19 cellular contexts compared by ENCODE assay signal in the genomic region with DNA sequence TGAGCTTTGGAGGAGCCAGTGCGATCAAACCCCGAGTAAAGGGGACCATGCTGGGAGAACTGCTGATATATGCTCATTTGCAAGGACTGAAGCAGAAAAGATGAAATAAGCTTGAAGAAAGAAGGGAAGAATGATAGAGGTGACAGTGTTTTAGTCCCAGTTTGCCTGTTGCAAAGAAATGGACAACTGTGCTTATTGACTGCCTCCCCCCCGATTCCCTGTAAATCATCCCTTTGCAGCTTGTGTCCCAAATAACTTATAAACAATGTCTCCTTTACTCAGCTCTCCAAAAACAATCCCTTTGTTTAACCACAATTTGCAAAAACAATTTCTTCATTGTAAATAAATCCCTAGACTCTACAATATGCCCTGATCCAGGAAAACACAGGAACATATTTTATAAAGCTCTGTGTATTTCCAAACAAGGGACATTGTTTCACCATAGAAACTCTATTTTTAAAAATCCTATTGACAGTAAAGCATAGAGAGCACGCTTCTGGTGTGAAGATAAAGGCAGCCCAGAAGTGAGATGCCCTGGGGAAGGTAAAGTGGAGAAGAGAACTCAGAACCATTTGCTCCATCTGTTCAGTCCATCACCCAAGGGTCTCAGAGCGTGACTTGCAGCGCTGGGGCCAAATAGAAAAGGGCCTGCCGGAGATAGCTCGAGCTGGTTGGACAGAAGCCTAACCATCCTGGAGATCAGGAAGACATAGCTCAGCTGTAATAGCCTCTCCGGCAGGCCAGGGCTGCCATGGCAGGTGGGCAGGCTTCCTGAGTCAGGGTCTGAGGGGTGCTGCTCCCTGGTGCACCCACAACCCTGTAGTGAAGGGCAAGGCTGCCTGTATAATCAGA.
"Had no signal": no experiment of that assay in that cellular context is flagged by ENCODE, and none has a peak within 500 bp of the region (broad histone marks: within the 10 kb centered on the region; RNA-seq: fewer than 3 reads in every experiment).

No MANE protein-coding gene starts in this region.

- H3K4me1 Mint-ChIP-seq: activated CD8-positive, alpha-beta memory T cell treated with anti-CD3 and anti-CD28 coated beads, Interleukin-2, amount 10 ng/mL, durations not matched to agents 7 days and 5 days; activated naive CD4-positive, alpha-beta T cell treated with anti-CD3 and anti-CD28 coated beads, Interleukin-2, amount 10 ng/mL, durations not matched to agents 7 days and 5 days; naive thymus-derived CD4-positive, alpha-beta T cell had no signal

- ATAC-seq: activated CD8-positive, alpha-beta memory T cell treated with anti-CD3 and anti-CD28 coated beads, Interleukin-2, amount 10 ng/mL, durations not matched to agents 7 days and 5 days; left lung; mucosa of descending colon; naive thymus-derived CD4-positive, alpha-beta T cell had no signal

- H3K36me3 Mint-ChIP-seq: activated CD8-positive, alpha-beta memory T cell treated with anti-CD3 and anti-CD28 coated beads, Interleukin-2, amount 10 ng/mL, durations not matched to agents 7 days and 5 days; activated naive CD4-positive, alpha-beta T cell treated with anti-CD3 and anti-CD28 coated beads, Interleukin-2, amount 10 ng/mL, durations not matched to agents 7 days and 5 days; naive thymus-derived CD4-positive, alpha-beta T cell had no signal

- FAIRE-seq: islet of Langerhans had no signal

- H3K9me3 ChIP-seq: esophagus muscularis mucosa, left lung, mucosa of descending colon, neutrophil, testis, upper lobe of left lung had no signal

- H3K27ac ChIP-seq: esophagus muscularis mucosa, left lung, neutrophil, parathyroid adenoma, testis, upper lobe of left lung had no signal

- DNase-seq: activated CD4-positive, alpha-beta T cell treated with anti-CD3 and anti-CD28 coated beads for 1 hour; activated CD4-positive, alpha-beta T cell treated with anti-CD3 and anti-CD28 coated beads, Interleukin-2, amount 50 U/mL, for 48 hours; activated CD8-positive, alpha-beta memory T cell treated with anti-CD3 and anti-CD28 coated beads, Interleukin-2, amount 10 ng/mL, durations not matched to agents 7 days and 5 days; activated naive CD4-positive, alpha-beta T cell treated with anti-CD3 and anti-CD28 coated beads, Interleukin-2, amount 10 ng/mL, durations not matched to agents 7 days and 5 days; activated T-cell treated with anti-CD3 and anti-CD28 coated beads, Interleukin-2, amount 50 U/mL, for 1 hour; left lung; mammary epithelial cell; mucosa of descending colon; naive thymus-derived CD4-positive, alpha-beta T cell; stimulated activated CD4-positive, alpha-beta T cell treated with anti-CD3 and anti-CD28 coated beads, Interleukin-4, amount 100 ng/mL, for 24 hours; stimulated activated naive CD4-positive, alpha-beta T cell; T-helper 9 cell; testis had no signal

- H3K27me3 Mint-ChIP-seq: activated CD8-positive, alpha-beta memory T cell treated with anti-CD3 and anti-CD28 coated beads, Interleukin-2, amount 10 ng/mL, durations not matched to agents 7 days and 5 days; activated naive CD4-positive, alpha-beta T cell treated with anti-CD3 and anti-CD28 coated beads, Interleukin-2, amount 10 ng/mL, durations not matched to agents 7 days and 5 days had no signal

- H3K4me3 Mint-ChIP-seq: activated CD8-positive, alpha-beta memory T cell treated with anti-CD3 and anti-CD28 coated beads, Interleukin-2, amount 10 ng/mL, durations not matched to agents 7 days and 5 days; activated naive CD4-positive, alpha-beta T cell treated with anti-CD3 and anti-CD28 coated beads, Interleukin-2, amount 10 ng/mL, durations not matched to agents 7 days and 5 days; naive thymus-derived CD4-positive, alpha-beta T cell had no signal

- H3K27ac Mint-ChIP-seq: activated CD8-positive, alpha-beta memory T cell treated with anti-CD3 and anti-CD28 coated beads, Interleukin-2, amount 10 ng/mL, durations not matched to agents 7 days and 5 days; activated naive CD4-positive, alpha-beta T cell treated with anti-CD3 and anti-CD28 coated beads, Interleukin-2, amount 10 ng/mL, durations not matched to agents 7 days and 5 days; activated T-helper 2 cell treated with anti-CD3 and anti-CD28 coated beads, Interferon-gamma antibody, Interleukin-2, Interleukin-4, amounts not matched to agents 10 μg/mL and 5 μg/mL and 100 μg/mL, durations not matched to agents 14 hours and 24 hours and 36 hours; naive thymus-derived CD4-positive, alpha-beta T cell had no signal
